ENCODE assay signal across 24 cellular contexts in the genomic region with DNA sequence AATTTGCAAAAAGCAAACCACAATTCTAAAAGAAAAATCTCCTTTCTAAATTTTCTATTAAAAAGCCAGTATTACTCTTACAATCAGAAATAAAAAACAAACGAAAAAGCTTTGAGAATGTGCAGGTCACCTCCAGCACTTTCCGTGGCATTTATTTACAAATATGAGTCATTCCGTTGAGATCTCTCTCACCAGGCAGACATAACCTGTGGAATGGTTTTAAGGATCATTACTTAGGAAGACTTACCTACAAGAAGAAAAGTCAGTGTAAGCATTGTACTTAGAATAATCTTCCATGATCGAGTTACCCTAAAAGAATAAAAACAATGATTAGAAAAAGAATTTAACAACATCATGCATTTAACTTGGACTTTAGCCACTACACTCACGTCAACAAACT. TPM values are rescaled to one million over a fixed set of nuclear protein-coding genes. Genes with fewer than 3 reads are reported as not detected.
DNase-seq lines count a peak whose midpoint lies in the region; ATAC-seq and TF ChIP-seq lines count a peak whose summit lies in the region.
"Had no signal": no experiment of that assay in that cellular context is flagged by ENCODE, and none has a peak within 500 bp of the region (broad histone marks: within the 10 kb centered on the region; RNA-seq: fewer than 3 reads in every experiment).

No MANE protein-coding gene starts in this region.

- CTCF ChIA-PET in MCF 10A (lab: Yijun Ruan, JAX): interaction anchor here (1.2 kb wide), 1 partner anchor 37 kb away, joined by 4 read pairs; no protein-coding TSS in a partner anchor
- CTCF ChIA-PET in mammary epithelial cell (lab: Charles Lee; ENCODE audit: low non-redundant PET): no interaction called here
- CTCF ChIA-PET in SK-N-SH (lab: Yijun Ruan, JAX): no interaction called here

- H3K4me2 ChIP-seq in mammary epithelial cell (ENCODE audit: insufficient read depth, low read depth, low read length) (no peak overlapping the region), SK-N-SH (no peak overlapping the region)

- H4K20me1 ChIP-seq in mammary epithelial cell (ENCODE audit: insufficient read depth, low read length): no peaks in the 10 kb centered on the region
- no peaks in the 10 kb centered on the region for H4K20me1 ChIP-seq in SK-N-SH (ENCODE audit: insufficient read depth)

- H3K4me3 Mint-ChIP-seq in MCF 10A (ENCODE audit: unreplicated experiment): no peak overlapping the region
- H3K4me3 Mint-ChIP-seq in immature natural killer cell: no peak overlapping the region
- H3K4me3 Mint-ChIP-seq: HFFc6, IgD-negative memory B cell had no signal

- H3K9ac ChIP-seq in mammary epithelial cell (ENCODE audit: insufficient read depth, low read length): no peak overlapping the region
- H3K9ac ChIP-seq in SK-N-SH: no peak overlapping the region

- no peak for TF ChIP-seq EP300 in SK-N-SH (IDR thresholded peaks at IDR 0.05; ENCODE audit: borderline replicate concordance in 1 of 2, low read depth in 1 of 2, low read length in 1 of 2)

- 76% methylated on average over 5 of the region's 5 CpGs for WGBS in mammary epithelial cell (ENCODE audit: low coverage, missing lambda C conversion rate)
- 7% methylated on average over 5 of the region's 5 CpGs for WGBS in SK-N-SH (ENCODE audit: low lambda C conversion rate)

- no peak overlapping the region for H3K27ac ChIP-seq in mammary epithelial cell (ENCODE audit: insufficient read depth, low read depth, low read length)
- no peak overlapping the region for H3K27ac ChIP-seq in SK-N-SH (ENCODE audit: low read depth in 2 of 2, low read length in 1 of 2)
- no peak overlapping the region for H3K27ac ChIP-seq in upper lobe of right lung
- H3K27ac ChIP-seq: 22Rv1, HL-60 had no signal

- H3K27me3 Mint-ChIP-seq in MCF 10A (ENCODE audit: insufficient read depth, unreplicated experiment) (no peaks in the 10 kb centered on the region), immature natural killer cell (ENCODE audit: low read depth in 3 of 3) (peaks cover 8 to 29% (median 13%) of the 10 kb centered on the region in 3 donors)

- peak; percentile 41 for ATAC-seq in upper lobe of right lung
- ATAC-seq in GM21737 (IDR thresholded peaks at IDR 0.05; ENCODE audit: unreplicated experiment): no peak
- no peak for ATAC-seq in HG03108 (IDR thresholded peaks at IDR 0.05; ENCODE audit: unreplicated experiment)
- ATAC-seq: GM12878 had no signal

- H3K27me3 ChIP-seq in mammary epithelial cell (ENCODE audit: insufficient read depth, low read length) (no peaks in the 10 kb centered on the region), SK-N-SH (ENCODE audit: insufficient read depth) (peaks cover 23% of the 10 kb centered on the region; the same call in 1 of the 2 replicates), upper lobe of right lung (no peaks in the 10 kb centered on the region)

- no peaks in the 10 kb centered on the region for H3K4me1 Mint-ChIP-seq in MCF 10A (ENCODE audit: insufficient read depth, unreplicated experiment)
- no peaks in the 10 kb centered on the region for H3K4me1 Mint-ChIP-seq in immature natural killer cell
- H3K4me1 Mint-ChIP-seq: IgD-negative memory B cell had no signal

- H3K9me3 ChIP-seq in mammary epithelial cell (replicated peaks; ENCODE audit: insufficient read depth, low read length) (peaks cover 3% of the 10 kb centered on the region), SK-N-SH (peaks cover 13% of the 10 kb centered on the region), upper lobe of right lung (peaks cover 4% of the 10 kb centered on the region)

- no peak overlapping the region for H3K4me3 ChIP-seq in mammary epithelial cell (replicated peaks in 1 of 3; ENCODE audit: insufficient read depth in 1 of 3, low read depth in 2 of 3, low read length in 3 of 3)
- H3K4me3 ChIP-seq in SK-N-SH (ENCODE audit: low read depth in 2 of 2, low read length in 1 of 2): no peak overlapping the region
- H3K4me3 ChIP-seq in fibroblast of villous mesenchyme (ENCODE audit: low read depth, low read length): no peak overlapping the region
- H3K4me3 ChIP-seq in upper lobe of right lung: no peak overlapping the region
- H3K4me3 ChIP-seq: GM12878 had no signal

- TF ChIP-seq CTCF in MCF 10A (IDR thresholded peaks at IDR 0.05; ENCODE audit: unreplicated experiment): no peak
- no peak for TF ChIP-seq CTCF in mammary epithelial cell (conservative IDR thresholded peaks at IDR 0.05 in 1 of 2, IDR thresholded peaks at IDR 0.05 in 1 of 2; ENCODE audit: extremely low read depth in 1 of 2, insufficient read depth in 1 of 2, low read depth in 1 of 2, low read length in 2 of 2)
- no peak for TF ChIP-seq CTCF in SK-N-SH (IDR thresholded peaks at IDR 0.05)
- TF ChIP-seq CTCF in fibroblast of villous mesenchyme (IDR thresholded peaks at IDR 0.05; ENCODE audit: insufficient read depth, low read depth, low read length): no peak
- TF ChIP-seq CTCF in upper lobe of right lung (IDR thresholded peaks at IDR 0.05): no peak

- POLR2A ChIA-PET in MCF 10A (lab: Yijun Ruan, JAX) (interaction anchor here (0.8 to 1.0 kb wide), 3 partner anchors 9 to 33 kb away, joined by 3 to 5 read pairs (median 3); no protein-coding TSS in a partner anchor), SK-N-SH (lab: Yijun Ruan, JAX) (no interaction called here)

- no peaks in the 10 kb centered on the region for H3K9me2 ChIP-seq in SK-N-SH

- peaks cover 6% of the 10 kb centered on the region for H3K36me3 Mint-ChIP-seq in MCF 10A (ENCODE audit: insufficient read depth, unreplicated experiment)
- peaks cover 0 to 11% (median 3%) of the 10 kb centered on the region in 3 donors for H3K36me3 Mint-ChIP-seq in immature natural killer cell
- H3K36me3 Mint-ChIP-seq: IgD-negative memory B cell had no signal

- dilution Hi-C loops in mammary epithelial cell (cut with HindIII; ENCODE audit: low sequenced_read_pairs): no loop called here

- no peaks in the 10 kb centered on the region for H3K36me3 ChIP-seq in mammary epithelial cell (ENCODE audit: insufficient read depth, low read length)
- H3K36me3 ChIP-seq in SK-N-SH (replicated peaks in 1 of 2; ENCODE audit: control insufficient read depth in 1 of 2, insufficient read depth in 2 of 2, low read length in 1 of 2): no peaks in the 10 kb centered on the region
- H3K36me3 ChIP-seq in upper lobe of right lung: no peaks in the 10 kb centered on the region

- TF ChIP-seq RAD21 in SK-N-SH (IDR thresholded peaks at IDR 0.05; ENCODE audit: low read length): no peak

- intact Hi-C loops in MCF 10A (cut with micrococcal nuclease): no loop called here
- intact Hi-C loops in mammary epithelial cell (cut with micrococcal nuclease): no loop called here
- intact Hi-C loops in upper lobe of right lung (cut with DNase I): no loop called here

- DNase-seq in MCF 10A (ENCODE audit: unreplicated experiment) (peak; percentile 24), mammary epithelial cell (no peak), SK-N-SH (no peak), fibroblast of villous mesenchyme (ENCODE audit: low read depth) (peak; percentile 71), upper lobe of right lung (no peak), immature natural killer cell (no peak)
- DNase-seq: DMS 273 treated with DMSO at 0.1 percent for 48 hours, GOT3, HFFc6, Kasumi-1, NCI-H1105, NCI-H1694, NCI-H2081 treated with DMSO at 0.1 percent for 48 hours, RPMI8226, SHP77 treated with DMSO at 0.1 percent for 48 hours had no signal

- H3K4me1 ChIP-seq in mammary epithelial cell (ENCODE audit: insufficient read depth, low read length) (no peaks in the 10 kb centered on the region), SK-N-SH (ENCODE audit: control insufficient read depth in 1 of 2, insufficient read depth in 2 of 2, low read depth in 1 of 2, low read length in 1 of 2) (no peaks in the 10 kb centered on the region), upper lobe of right lung (no peaks in the 10 kb centered on the region)

- no peak overlapping the region for H3K27ac Mint-ChIP-seq in MCF 10A (ENCODE audit: low read depth, unreplicated experiment)
- no peak overlapping the region for H3K27ac Mint-ChIP-seq in immature natural killer cell
- H3K27ac Mint-ChIP-seq: HFFc6, IgD-negative memory B cell had no signal

- H3K9me3 Mint-ChIP-seq in MCF 10A (ENCODE audit: unreplicated experiment) (no peaks in the 10 kb centered on the region), immature natural killer cell (peaks cover 0 to 26% (median 14%) of the 10 kb centered on the region in 6 donors)

- no peaks in the 10 kb centered on the region for H3K79me2 ChIP-seq in mammary epithelial cell (ENCODE audit: insufficient read depth, low read length)
- H3K79me2 ChIP-seq in SK-N-SH (ENCODE audit: insufficient read depth): no peaks in the 10 kb centered on the region

- in situ Hi-C loops in mammary epithelial cell (cut with MboI; ENCODE audit: low sequenced_read_pairs in 2 of 2): no loop called here

- H3F3A ChIP-seq in SK-N-SH (replicated peaks; ENCODE audit: insufficient read depth): no peaks in the 10 kb centered on the region

- H2AFZ ChIP-seq in mammary epithelial cell (ENCODE audit: low read depth, low read length) (no peak overlapping the region), SK-N-SH (ENCODE audit: low read depth) (peak overlapping the region; percentile 26; the same call in 1 of the 2 replicates)

- BruUV-seq in MCF 10A (replicated peaks; lab: Mats Ljungman, UMichigan) (no TSS peak), mammary epithelial cell (replicated peaks; lab: Mats Ljungman, UMichigan) (no TSS peak)

RNA-seq across cellular contexts. Expression of a gene that starts 3.3 kb away (rescaled TPM):
- 0.22 TPM in 1 of 2 replicates, not detected in the other for total RNA-seq in MCF 10A (2022)
- under 1 TPM in 1 of 2 donors, not detected in 1; 0.45 TPM for total RNA-seq in mammary epithelial cell
- polyA plus RNA-seq in mammary epithelial cell: 0.16 TPM
- not detected for polyA minus RNA-seq in mammary epithelial cell
- 0.12 TPM in 1 of 2 replicates, not detected in the other for polyA plus RNA-seq in SK-N-SH (2012; rRNA removed)
- polyA plus RNA-seq in SK-N-SH (2012; cell fraction: cytosol; rRNA removed): not detected in 2 replicates
- polyA plus RNA-seq in SK-N-SH (2012; cell fraction: nucleus; rRNA removed): 0.07 TPM in 2 replicates
- not detected in 2 replicates for total RNA-seq in fibroblast of villous mesenchyme
- total RNA-seq in upper lobe of right lung: not detected
- polyA plus RNA-seq in immature natural killer cell: not detected
- total RNA-seq: Daoy, GM12878, NCI-H460 had no signal
- polyA plus RNA-seq: AG04450, IgD-negative memory B cell had no signal

RNA-seq across cellular contexts. Expression of a gene that starts 9.7 kb away (rescaled TPM):
- 0.37 and 0.52 TPM in 2 replicates for total RNA-seq in MCF 10A (2022)
- total RNA-seq in mammary epithelial cell: 1 to 10 TPM in 1 of 2 donors, under 1 TPM in 1; 0.67 to 2.0 TPM
- 1.1 TPM for polyA plus RNA-seq in mammary epithelial cell
- polyA minus RNA-seq in mammary epithelial cell: not detected
- 0.41 and 0.71 TPM in 2 replicates for polyA plus RNA-seq in SK-N-SH (2012; rRNA removed)
- polyA plus RNA-seq in SK-N-SH (2012; cell fraction: cytosol; rRNA removed): 0.50 TPM in 2 replicates
- polyA plus RNA-seq in SK-N-SH (2012; cell fraction: nucleus; rRNA removed): 0.28 and 0.93 TPM in 2 replicates
- under 0.01 and 0.43 TPM in 2 replicates for total RNA-seq in fibroblast of villous mesenchyme
- not detected for total RNA-seq in upper lobe of right lung
- under 1 TPM in 2 of 3 donors, not detected in 1; 0.11 to 0.31 TPM for polyA plus RNA-seq in immature natural killer cell
- total RNA-seq: GM12878, NCI-H460 had no signal
- polyA plus RNA-seq: AG04450, IgD-negative memory B cell had no signal

RNA-seq across cellular contexts. Expression of a gene that starts 46.2 kb away (rescaled TPM):
- 39.9 and 42.8 TPM in 2 replicates for total RNA-seq in MCF 10A (2022)
- total RNA-seq in mammary epithelial cell: 10 to 100 TPM; 31.3 to 36.8 TPM
- 23.2 TPM for polyA plus RNA-seq in mammary epithelial cell
- 12.4 TPM for polyA minus RNA-seq in mammary epithelial cell
- 17.8 and 22.9 TPM in 2 replicates for polyA plus RNA-seq in SK-N-SH (2012; rRNA removed)
- 23.4 and 25.8 TPM in 2 replicates for polyA plus RNA-seq in SK-N-SH (2012; cell fraction: cytosol; rRNA removed)
- polyA plus RNA-seq in SK-N-SH (2012; cell fraction: nucleus; rRNA removed): 13.7 and 23.4 TPM in 2 replicates
- 20.6 and 29.4 TPM in 2 replicates for total RNA-seq in fibroblast of villous mesenchyme
- total RNA-seq in upper lobe of right lung: 34.5 TPM
- 10 to 100 TPM; 34.8 to 44.8 (median 44.0) TPM for polyA plus RNA-seq in immature natural killer cell

Comparison
In these comparisons a context has a peak if more than half of its experiments do, and no peak if none do; other contexts are left out.
1. DNase-seq: peak in MCF 10A (single experiment) and fibroblast of villous mesenchyme (single experiment); none in mammary epithelial cell (single experiment), SK-N-SH (single experiment), upper lobe of right lung (single experiment) and immature natural killer cell (0 of 3).